In genomic region chr5:33969572-33970452, GRCh38 we compare ENCODE assay signal across 9 cellular contexts. TPM values are rescaled to one million over a fixed set of nuclear protein-coding genes. Genes with fewer than 3 reads are reported as not detected.
A peak's percentile ranks its signal among the peaks of the same experiment; 100 is the strongest.
DNase-seq lines count a peak whose midpoint lies in the region; ATAC-seq, FAIRE-seq and TF ChIP-seq lines count a peak whose summit lies in the region.
"Had no signal": no experiment of that assay in that cellular context is flagged by ENCODE, and none has a peak within 500 bp of the region (broad histone marks: within the 10 kb centered on the region; RNA-seq: fewer than 3 reads in every experiment).

No MANE protein-coding gene starts in this region.

- peak; percentile 49 for ATAC-seq in activated T-helper 17 cell treated with anti-CD3 and anti-CD28 coated beads, Interleukin-2, amount 50 U/mL, for 72 hours (replicated peaks)

- peaks cover 0 to 6% of the 10 kb centered on the region in 2 donors for H3K4me1 ChIP-seq in right atrium auricular region
- H3K4me1 ChIP-seq in small intestine (ENCODE audit: control insufficient read depth in 2 of 2, insufficient read depth in 1 of 2, low read depth in 1 of 2, low read length in 1 of 2) = no peaks in the 10 kb centered on the region

- no peak overlapping the region for H3K4me3 Mint-ChIP-seq in activated naive CD4-positive, alpha-beta T cell treated with anti-CD3 and anti-CD28 coated beads, Interleukin-2, amount 10 ng/mL, durations not matched to agents 7 days and 5 days
- no peak overlapping the region for H3K4me3 Mint-ChIP-seq in HFFc6
- H3K4me3 Mint-ChIP-seq in activated T-helper 17 cell treated with anti-CD3 and anti-CD28 coated beads, Interleukin-2, amount 50 U/mL, for 72 hours = no peak overlapping the region

- H3K27ac ChIP-seq in right atrium auricular region = no peak overlapping the region
- H3K27ac ChIP-seq in small intestine (ENCODE audit: low read depth in 1 of 2, low read length in 1 of 2) = no peak overlapping the region

- H3K36me3 ChIP-seq in right atrium auricular region (no peaks in the 10 kb centered on the region), small intestine (ENCODE audit: control insufficient read depth in 2 of 2, insufficient read depth in 2 of 2, low read length in 2 of 2) (no peaks in the 10 kb centered on the region)

- H3K4me1 Mint-ChIP-seq in activated naive CD4-positive, alpha-beta T cell treated with anti-CD3 and anti-CD28 coated beads, Interleukin-2, amount 10 ng/mL, durations not matched to agents 7 days and 5 days = peaks cover 34% of the 10 kb centered on the region
- H3K4me1 Mint-ChIP-seq in HFFc6 (ENCODE audit: low read depth) = peaks cover 9% of the 10 kb centered on the region
- peaks cover 4% of the 10 kb centered on the region for H3K4me1 Mint-ChIP-seq in activated T-helper 17 cell treated with anti-CD3 and anti-CD28 coated beads, Interleukin-2, amount 50 U/mL, for 72 hours

- TF ChIP-seq CTCF in HFFc6 (IDR thresholded peaks at IDR 0.05) (peak; percentile 88), right atrium auricular region (IDR thresholded peaks at IDR 0.05) (peak; percentile 40 to 78)

- FAIRE-seq in small intestine (lab: Jason Lieb, UNC) = no peak

- no peak overlapping the region for H3K4me3 ChIP-seq in right atrium auricular region
- H3K4me3 ChIP-seq in small intestine (ENCODE audit: low read depth in 1 of 2, low read length in 2 of 2) = no peak overlapping the region

- no peak overlapping the region for H3K27ac Mint-ChIP-seq in activated naive CD4-positive, alpha-beta T cell treated with anti-CD3 and anti-CD28 coated beads, Interleukin-2, amount 10 ng/mL, durations not matched to agents 7 days and 5 days
- H3K27ac Mint-ChIP-seq in HFFc6 = no peak overlapping the region
- no peak overlapping the region for H3K27ac Mint-ChIP-seq in activated T-helper 17 cell treated with anti-CD3 and anti-CD28 coated beads, Interleukin-2, amount 50 U/mL, for 72 hours

- H3K9me3 ChIP-seq in right atrium auricular region = no peaks in the 10 kb centered on the region
- no peaks in the 10 kb centered on the region for H3K9me3 ChIP-seq in small intestine (ENCODE audit: control insufficient read depth, low read depth)

- CTCF ChIA-PET in activated naive CD4-positive, alpha-beta T cell treated with anti-CD3 and anti-CD28 coated beads, Interleukin-2, amount 10 ng/mL, durations not matched to agents 7 days and 5 days (lab: Charles Lee) = interaction anchor here (0.6 to 4.1 kb wide), 26 partner anchors 8 to 1972 kb away, joined by 3 to 33 read pairs (median 4); partner anchors contain the start of gene RXFP3

- no peaks in the 10 kb centered on the region for H3K9me3 Mint-ChIP-seq in activated naive CD4-positive, alpha-beta T cell treated with anti-CD3 and anti-CD28 coated beads, Interleukin-2, amount 10 ng/mL, durations not matched to agents 7 days and 5 days
- no peaks in the 10 kb centered on the region for H3K9me3 Mint-ChIP-seq in HFFc6
- H3K9me3 Mint-ChIP-seq in activated T-helper 17 cell treated with anti-CD3 and anti-CD28 coated beads, Interleukin-2, amount 50 U/mL, for 72 hours = no peaks in the 10 kb centered on the region

- no peaks in the 10 kb centered on the region for H3K27me3 Mint-ChIP-seq in activated naive CD4-positive, alpha-beta T cell treated with anti-CD3 and anti-CD28 coated beads, Interleukin-2, amount 10 ng/mL, durations not matched to agents 7 days and 5 days
- no peaks in the 10 kb centered on the region; the same call in none of the 2 replicates for H3K27me3 Mint-ChIP-seq in HFFc6 (ENCODE audit: insufficient read depth)
- H3K27me3 Mint-ChIP-seq in activated T-helper 17 cell treated with anti-CD3 and anti-CD28 coated beads, Interleukin-2, amount 50 U/mL, for 72 hours = peaks cover 4% of the 10 kb centered on the region

- H3K27me3 ChIP-seq in right atrium auricular region (no peaks in the 10 kb centered on the region), small intestine (ENCODE audit: control insufficient read depth in 2 of 2, insufficient read depth in 2 of 2, low read length in 2 of 2) (no peaks in the 10 kb centered on the region)

- no peaks in the 10 kb centered on the region for H3K36me3 Mint-ChIP-seq in activated naive CD4-positive, alpha-beta T cell treated with anti-CD3 and anti-CD28 coated beads, Interleukin-2, amount 10 ng/mL, durations not matched to agents 7 days and 5 days
- no peaks in the 10 kb centered on the region for H3K36me3 Mint-ChIP-seq in HFFc6 (ENCODE audit: low read depth)
- H3K36me3 Mint-ChIP-seq in activated T-helper 17 cell treated with anti-CD3 and anti-CD28 coated beads, Interleukin-2, amount 50 U/mL, for 72 hours (ENCODE audit: low read depth) = no peaks in the 10 kb centered on the region

- WGBS in small intestine, 3 donors = 51 to 54% (median 53%) methylated on average over 10 of the region's 10 CpGs

- DNase-seq in activated naive CD4-positive, alpha-beta T cell treated with anti-CD3 and anti-CD28 coated beads, Interleukin-2, amount 10 ng/mL, durations not matched to agents 7 days and 5 days = peak; percentile 26
- DNase-seq in activated naive CD4-positive, alpha-beta T cell treated with anti-CD3 and anti-CD28 coated beads, Interleukin-2, amount 50 U/mL, for 16 hours = no peak
- DNase-seq in HFFc6 (peak; percentile 63), NCI-H1694 treated with DMSO at 0.1 percent for 48 hours (lab: John Stamatoyannopoulos, UW) (peak; percentile 66), right atrium auricular region (ENCODE audit: low spot score) (no peak), small intestine (peak; percentile 9)
- no peak for DNase-seq in NK-92 treated with Interleukin-12 subunit alpha and Interleukin-12 subunit beta, amount 100 ng/mL, for 24 hours (lab: John Stamatoyannopoulos, UW)

RNA-seq across cellular contexts. Expression of gene SLC45A2, which starts 14.7 kb away (rescaled TPM):
- total RNA-seq in HFFc6 (2021; fragmentation: NEBNext Ultra II Directional; extraction: Animal tissue kit (Norgen Biotek cat#: 25700)) = not detected
- total RNA-seq in activated T-helper 17 cell treated with anti-CD3 and anti-CD28 coated beads, Interleukin-2, amount 50 U/mL, for 72 hours = not detected
- total RNA-seq in right atrium auricular region = under 1 TPM in 1 of 2 donors, not detected in 1; 0.82 TPM
- polyA plus RNA-seq in small intestine = not detected
- total RNA-seq: urinary bladder had no signal
- polyA plus RNA-seq: urinary bladder had no signal

RNA-seq across cellular contexts. Expression of gene RXFP3, which starts 33.6 kb away (rescaled TPM):
- total RNA-seq in HFFc6 (2021; fragmentation: NEBNext Ultra II Directional; extraction: Animal tissue kit (Norgen Biotek cat#: 25700)) = not detected
- not detected for total RNA-seq in activated T-helper 17 cell treated with anti-CD3 and anti-CD28 coated beads, Interleukin-2, amount 50 U/mL, for 72 hours
- not detected for total RNA-seq in right atrium auricular region
- polyA plus RNA-seq in small intestine = not detected
- total RNA-seq: urinary bladder had no signal
- polyA plus RNA-seq: urinary bladder had no signal

RNA-seq across cellular contexts. Expression of gene AMACR, which starts 38.0 kb away (rescaled TPM):
- 10 to 100 TPM in 1 of 6 experiments, 1 to 10 TPM in 5; 8.1 to 16.8 (median 8.9) TPM for total RNA-seq in HFFc6 (2021; fragmentation: NEBNext Ultra II Directional; extraction: Animal tissue kit (Norgen Biotek cat#: 25700))
- 1 to 10 TPM; 5.4 to 6.6 TPM for total RNA-seq in activated T-helper 17 cell treated with anti-CD3 and anti-CD28 coated beads, Interleukin-2, amount 50 U/mL, for 72 hours
- total RNA-seq in right atrium auricular region = 10 to 100 TPM in 1 of 2 donors, 1 to 10 TPM in 1; 4.1 to 12.6 TPM
- polyA plus RNA-seq in small intestine = 10 to 100 TPM; 13.0 to 26.2 (median 18.6) TPM

Comparison
In these comparisons a context has a peak if more than half of its experiments do, and no peak if none do; other contexts are left out.
1. DNase-seq: peak in activated naive CD4-positive, alpha-beta T cell treated with anti-CD3 and anti-CD28 coated beads, Interleukin-2, amount 10 ng/mL, durations not matched to agents 7 days and 5 days (single experiment), HFFc6 (single experiment), NCI-H1694 treated with DMSO at 0.1 percent for 48 hours (single experiment) and small intestine (single experiment); none in activated naive CD4-positive, alpha-beta T cell treated with anti-CD3 and anti-CD28 coated beads, Interleukin-2, amount 50 U/mL, for 16 hours (single experiment), right atrium auricular region (single experiment) and NK-92 treated with Interleukin-12 subunit alpha and Interleukin-12 subunit beta, amount 100 ng/mL, for 24 hours (single experiment).